ENCODE assay signal across 2 cellular contexts in the genomic region with DNA sequence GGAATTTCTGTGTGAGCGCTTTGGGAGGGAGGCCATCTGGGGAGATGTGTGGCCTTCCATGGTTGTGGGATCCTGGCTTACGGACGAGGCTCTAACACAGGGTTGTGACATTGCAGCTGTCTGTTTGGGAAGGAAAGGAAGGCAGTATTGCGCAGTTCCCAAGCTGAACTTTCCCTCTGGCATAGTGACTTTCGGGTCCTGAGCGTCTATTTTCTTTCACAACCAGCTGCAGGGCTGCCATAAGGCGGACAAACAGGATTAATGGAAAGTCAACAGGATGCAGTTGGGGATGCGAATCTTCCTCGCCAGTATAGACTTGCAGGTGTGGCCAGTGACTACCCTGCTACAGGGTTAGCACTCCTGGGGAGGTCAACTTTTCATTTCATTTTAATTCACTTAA.
TF ChIP-seq lines count a peak whose summit lies in the region.

No MANE protein-coding gene starts in this region.

TF ChIP-seq in GM23338, 12 proteins besides CTCF, POLR2A, EP300 and RAD21:
- TF ChIP-seq, protein P1, sequence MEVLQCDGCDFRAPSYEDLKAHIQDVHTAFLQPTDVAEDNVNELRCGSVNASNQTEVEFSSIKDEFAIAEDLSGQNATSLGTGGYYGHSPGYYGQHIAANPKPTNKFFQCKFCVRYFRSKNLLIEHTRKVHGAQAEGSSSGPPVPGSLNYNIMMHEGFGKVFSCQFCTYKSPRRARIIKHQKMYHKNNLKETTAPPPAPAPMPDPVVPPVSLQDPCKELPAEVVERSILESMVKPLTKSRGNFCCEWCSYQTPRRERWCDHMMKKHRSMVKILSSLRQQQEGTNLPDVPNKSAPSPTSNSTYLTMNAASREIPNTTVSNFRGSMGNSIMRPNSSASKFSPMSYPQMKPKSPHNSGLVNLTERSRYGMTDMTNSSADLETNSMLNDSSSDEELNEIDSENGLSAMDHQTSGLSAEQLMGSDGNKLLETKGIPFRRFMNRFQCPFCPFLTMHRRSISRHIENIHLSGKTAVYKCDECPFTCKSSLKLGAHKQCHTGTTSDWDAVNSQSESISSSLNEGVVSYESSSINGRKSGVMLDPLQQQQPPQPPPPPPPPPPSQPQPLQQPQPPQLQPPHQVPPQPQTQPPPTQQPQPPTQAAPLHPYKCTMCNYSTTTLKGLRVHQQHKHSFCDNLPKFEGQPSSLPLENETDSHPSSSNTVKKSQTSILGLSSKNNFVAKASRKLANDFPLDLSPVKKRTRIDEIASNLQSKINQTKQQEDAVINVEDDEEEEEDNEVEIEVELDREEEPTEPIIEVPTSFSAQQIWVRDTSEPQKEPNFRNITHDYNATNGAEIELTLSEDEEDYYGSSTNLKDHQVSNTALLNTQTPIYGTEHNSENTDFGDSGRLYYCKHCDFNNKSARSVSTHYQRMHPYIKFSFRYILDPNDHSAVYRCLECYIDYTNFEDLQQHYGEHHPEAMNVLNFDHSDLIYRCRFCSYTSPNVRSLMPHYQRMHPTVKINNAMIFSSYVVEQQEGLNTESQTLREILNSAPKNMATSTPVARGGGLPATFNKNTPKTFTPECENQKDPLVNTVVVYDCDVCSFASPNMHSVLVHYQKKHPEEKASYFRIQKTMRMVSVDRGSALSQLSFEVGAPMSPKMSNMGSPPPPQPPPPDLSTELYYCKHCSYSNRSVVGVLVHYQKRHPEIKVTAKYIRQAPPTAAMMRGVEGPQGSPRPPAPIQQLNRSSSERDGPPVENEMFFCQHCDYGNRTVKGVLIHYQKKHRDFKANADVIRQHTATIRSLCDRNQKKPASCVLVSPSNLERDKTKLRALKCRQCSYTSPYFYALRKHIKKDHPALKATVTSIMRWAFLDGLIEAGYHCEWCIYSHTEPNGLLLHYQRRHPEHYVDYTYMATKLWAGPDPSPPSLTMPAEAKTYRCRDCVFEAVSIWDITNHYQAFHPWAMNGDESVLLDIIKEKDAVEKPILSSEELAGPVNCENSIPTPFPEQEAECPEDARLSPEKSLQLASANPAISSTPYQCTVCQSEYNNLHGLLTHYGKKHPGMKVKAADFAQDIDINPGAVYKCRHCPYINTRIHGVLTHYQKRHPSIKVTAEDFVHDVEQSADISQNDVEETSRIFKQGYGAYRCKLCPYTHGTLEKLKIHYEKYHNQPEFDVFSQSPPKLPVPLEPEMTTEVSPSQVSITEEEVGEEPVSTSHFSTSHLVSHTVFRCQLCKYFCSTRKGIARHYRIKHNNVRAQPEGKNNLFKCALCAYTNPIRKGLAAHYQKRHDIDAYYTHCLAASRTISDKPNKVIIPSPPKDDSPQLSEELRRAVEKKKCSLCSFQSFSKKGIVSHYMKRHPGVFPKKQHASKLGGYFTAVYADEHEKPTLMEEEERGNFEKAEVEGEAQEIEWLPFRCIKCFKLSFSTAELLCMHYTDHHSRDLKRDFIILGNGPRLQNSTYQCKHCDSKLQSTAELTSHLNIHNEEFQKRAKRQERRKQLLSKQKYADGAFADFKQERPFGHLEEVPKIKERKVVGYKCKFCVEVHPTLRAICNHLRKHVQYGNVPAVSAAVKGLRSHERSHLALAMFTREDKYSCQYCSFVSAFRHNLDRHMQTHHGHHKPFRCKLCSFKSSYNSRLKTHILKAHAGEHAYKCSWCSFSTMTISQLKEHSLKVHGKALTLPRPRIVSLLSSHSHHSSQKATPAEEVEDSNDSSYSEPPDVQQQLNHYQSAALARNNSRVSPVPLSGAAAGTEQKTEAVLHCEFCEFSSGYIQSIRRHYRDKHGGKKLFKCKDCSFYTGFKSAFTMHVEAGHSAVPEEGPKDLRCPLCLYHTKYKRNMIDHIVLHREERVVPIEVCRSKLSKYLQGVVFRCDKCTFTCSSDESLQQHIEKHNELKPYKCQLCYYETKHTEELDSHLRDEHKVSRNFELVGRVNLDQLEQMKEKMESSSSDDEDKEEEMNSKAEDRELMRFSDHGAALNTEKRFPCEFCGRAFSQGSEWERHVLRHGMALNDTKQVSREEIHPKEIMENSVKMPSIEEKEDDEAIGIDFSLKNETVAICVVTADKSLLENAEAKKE (CRISPR knock-in tag; IDR thresholded peaks at IDR 0.05), result no peak
- TF ChIP-seq CREB1 (CRISPR knock-in tag; IDR thresholded peaks at IDR 0.05; ENCODE audit: low read depth), result no peak
- no peak for TF ChIP-seq ZNF331 (CRISPR knock-in tag; IDR thresholded peaks at IDR 0.05; ENCODE audit: low read depth)
- no peak for TF ChIP-seq EZH2 (IDR thresholded peaks at IDR 0.05; ENCODE audit: low read depth, unreplicated experiment)
- TF ChIP-seq EZH2phosphoT487 (IDR thresholded peaks at IDR 0.05; ENCODE audit: unreplicated experiment), result no peak
- TF ChIP-seq, protein P2, sequence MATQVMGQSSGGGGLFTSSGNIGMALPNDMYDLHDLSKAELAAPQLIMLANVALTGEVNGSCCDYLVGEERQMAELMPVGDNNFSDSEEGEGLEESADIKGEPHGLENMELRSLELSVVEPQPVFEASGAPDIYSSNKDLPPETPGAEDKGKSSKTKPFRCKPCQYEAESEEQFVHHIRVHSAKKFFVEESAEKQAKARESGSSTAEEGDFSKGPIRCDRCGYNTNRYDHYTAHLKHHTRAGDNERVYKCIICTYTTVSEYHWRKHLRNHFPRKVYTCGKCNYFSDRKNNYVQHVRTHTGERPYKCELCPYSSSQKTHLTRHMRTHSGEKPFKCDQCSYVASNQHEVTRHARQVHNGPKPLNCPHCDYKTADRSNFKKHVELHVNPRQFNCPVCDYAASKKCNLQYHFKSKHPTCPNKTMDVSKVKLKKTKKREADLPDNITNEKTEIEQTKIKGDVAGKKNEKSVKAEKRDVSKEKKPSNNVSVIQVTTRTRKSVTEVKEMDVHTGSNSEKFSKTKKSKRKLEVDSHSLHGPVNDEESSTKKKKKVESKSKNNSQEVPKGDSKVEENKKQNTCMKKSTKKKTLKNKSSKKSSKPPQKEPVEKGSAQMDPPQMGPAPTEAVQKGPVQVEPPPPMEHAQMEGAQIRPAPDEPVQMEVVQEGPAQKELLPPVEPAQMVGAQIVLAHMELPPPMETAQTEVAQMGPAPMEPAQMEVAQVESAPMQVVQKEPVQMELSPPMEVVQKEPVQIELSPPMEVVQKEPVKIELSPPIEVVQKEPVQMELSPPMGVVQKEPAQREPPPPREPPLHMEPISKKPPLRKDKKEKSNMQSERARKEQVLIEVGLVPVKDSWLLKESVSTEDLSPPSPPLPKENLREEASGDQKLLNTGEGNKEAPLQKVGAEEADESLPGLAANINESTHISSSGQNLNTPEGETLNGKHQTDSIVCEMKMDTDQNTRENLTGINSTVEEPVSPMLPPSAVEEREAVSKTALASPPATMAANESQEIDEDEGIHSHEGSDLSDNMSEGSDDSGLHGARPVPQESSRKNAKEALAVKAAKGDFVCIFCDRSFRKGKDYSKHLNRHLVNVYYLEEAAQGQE (IDR thresholded peaks at IDR 0.05; ENCODE audit: unreplicated experiment), result no peak

TF ChIP-seq in WTC11, 78 proteins besides CTCF, POLR2A, EP300 and RAD21 (continued from another document):
- TF ChIP-seq, protein P3, sequence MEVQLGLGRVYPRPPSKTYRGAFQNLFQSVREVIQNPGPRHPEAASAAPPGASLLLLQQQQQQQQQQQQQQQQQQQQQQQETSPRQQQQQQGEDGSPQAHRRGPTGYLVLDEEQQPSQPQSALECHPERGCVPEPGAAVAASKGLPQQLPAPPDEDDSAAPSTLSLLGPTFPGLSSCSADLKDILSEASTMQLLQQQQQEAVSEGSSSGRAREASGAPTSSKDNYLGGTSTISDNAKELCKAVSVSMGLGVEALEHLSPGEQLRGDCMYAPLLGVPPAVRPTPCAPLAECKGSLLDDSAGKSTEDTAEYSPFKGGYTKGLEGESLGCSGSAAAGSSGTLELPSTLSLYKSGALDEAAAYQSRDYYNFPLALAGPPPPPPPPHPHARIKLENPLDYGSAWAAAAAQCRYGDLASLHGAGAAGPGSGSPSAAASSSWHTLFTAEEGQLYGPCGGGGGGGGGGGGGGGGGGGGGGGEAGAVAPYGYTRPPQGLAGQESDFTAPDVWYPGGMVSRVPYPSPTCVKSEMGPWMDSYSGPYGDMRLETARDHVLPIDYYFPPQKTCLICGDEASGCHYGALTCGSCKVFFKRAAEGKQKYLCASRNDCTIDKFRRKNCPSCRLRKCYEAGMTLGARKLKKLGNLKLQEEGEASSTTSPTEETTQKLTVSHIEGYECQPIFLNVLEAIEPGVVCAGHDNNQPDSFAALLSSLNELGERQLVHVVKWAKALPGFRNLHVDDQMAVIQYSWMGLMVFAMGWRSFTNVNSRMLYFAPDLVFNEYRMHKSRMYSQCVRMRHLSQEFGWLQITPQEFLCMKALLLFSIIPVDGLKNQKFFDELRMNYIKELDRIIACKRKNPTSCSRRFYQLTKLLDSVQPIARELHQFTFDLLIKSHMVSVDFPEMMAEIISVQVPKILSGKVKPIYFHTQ (CRISPR knock-in tag; IDR thresholded peaks at IDR 0.05), result no peak
